ENCODE assay signal across 21 cellular contexts in genomic region chr4:18185491-18185890, GRCh38.
"Had no signal": no experiment of that assay in that cellular context is flagged by ENCODE, and none has a peak within 500 bp of the region (broad histone marks: within the 10 kb centered on the region; RNA-seq: fewer than 3 reads in every experiment).

No MANE protein-coding gene starts in this region.

- H3K4me3 ChIP-seq: MG63, SJSA1, SK-N-MC had no signal

- H3K27me3 ChIP-seq: MG63, SJSA1 had no signal

- ATAC-seq: T-helper 17 cell had no signal

- DNase-seq: KBM-7, MG63, NCI-H1048, NCI-H1105, NCI-H1417, NCI-H1436 treated with DMSO at 0.1 percent for 48 hours, NCI-H1694, NCI-H187 treated with DMSO at 0.1 percent for 48 hours, NCI-H2029 treated with DMSO at 0.1 percent for 48 hours, NCI-H2227 treated with DMSO at 0.1 percent for 48 hours, NCI-H524, NCI-H526 treated with DMSO at 0.1 percent for 48 hours, NCI-H774, Right ventricle myocardium superior, RPMI8226, SIG-M5, T-helper 1 cell, T-helper 17 cell had no signal

- H3K36me3 ChIP-seq: MG63, SJSA1 had no signal

- FAIRE-seq: RCC 7860 had no signal

- H3K4me1 Mint-ChIP-seq: T-helper 17 cell had no signal

- H3K4me3 Mint-ChIP-seq: T-helper 17 cell had no signal

- H3K9me3 ChIP-seq: MG63 had no signal

- H3K27ac Mint-ChIP-seq: T-helper 17 cell had no signal

- H3K27ac ChIP-seq: SJSA1, SK-N-MC had no signal

- H3K4me1 ChIP-seq: SJSA1 had no signal
